17 cellular contexts compared by ENCODE assay signal in the genomic region with DNA sequence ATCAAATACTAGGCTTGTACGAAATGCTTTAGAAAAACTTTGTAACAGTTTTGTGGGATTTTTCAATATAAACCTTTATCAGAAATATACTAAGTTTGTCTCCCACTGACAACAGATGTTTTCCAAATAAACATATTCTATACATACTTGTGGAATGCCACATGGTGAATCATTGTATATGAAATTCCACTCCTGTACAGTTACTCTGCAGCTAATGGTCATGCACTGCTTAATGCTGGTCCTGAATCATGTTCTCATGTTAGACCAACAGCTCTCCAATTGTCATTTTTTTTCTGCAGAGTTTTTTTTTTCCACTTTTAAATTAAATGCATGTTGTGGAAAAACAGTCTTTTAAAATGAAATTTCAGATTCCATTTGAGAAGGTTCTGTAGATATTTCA.
A peak's percentile ranks its signal among the peaks of the same experiment; 100 is the strongest.
DNase-seq lines count a peak whose midpoint lies in the region; ATAC-seq and TF ChIP-seq lines count a peak whose summit lies in the region.
"Had no signal": no experiment of that assay in that cellular context is flagged by ENCODE, and none has a peak within 500 bp of the region (broad histone marks: within the 10 kb centered on the region; RNA-seq: fewer than 3 reads in every experiment).

No MANE protein-coding gene starts in this region.

- WGBS in SK-N-SH (ENCODE audit: low lambda C conversion rate) = 59% methylated on average over 1 of the region's 1 CpG

- H2AFZ ChIP-seq in SK-N-SH (ENCODE audit: low read depth) (no peak overlapping the region), fibroblast of lung (ENCODE audit: low read length) (no peak overlapping the region)

- H3K9me3 ChIP-seq in SK-N-SH (no peaks in the 10 kb centered on the region), fibroblast of lung (ENCODE audit: control insufficient read depth, insufficient read depth, low read depth, low read length) (no peaks in the 10 kb centered on the region)
- H3K9me3 ChIP-seq: right lobe of liver, thyroid gland had no signal

- H3K27ac ChIP-seq in SK-N-SH (ENCODE audit: low read depth in 2 of 2, low read length in 1 of 2) (no peak overlapping the region), fibroblast of lung (ENCODE audit: insufficient read depth, low read length) (no peak overlapping the region)
- H3K27ac ChIP-seq: cardiac muscle cell, right lobe of liver, thyroid gland had no signal

- H3F3A ChIP-seq in SK-N-SH (replicated peaks; ENCODE audit: insufficient read depth) = no peaks in the 10 kb centered on the region

- CTCF ChIA-PET in SK-N-SH (lab: Yijun Ruan, JAX) = no interaction called here

- H3K9ac ChIP-seq in SK-N-SH = no peak overlapping the region
- H3K9ac ChIP-seq in fibroblast of lung (ENCODE audit: insufficient read depth, low read length) = no peak overlapping the region

- H3K4me3 ChIP-seq in SK-N-SH (ENCODE audit: low read depth in 2 of 2, low read length in 1 of 2) = no peak overlapping the region
- no peak overlapping the region for H3K4me3 ChIP-seq in fibroblast of lung (replicated peaks in 1 of 4; ENCODE audit: control extremely low read depth in 1 of 4, insufficient read depth in 1 of 4, low read depth in 3 of 4, low read length in 4 of 4)
- H3K4me3 ChIP-seq: cardiac muscle cell, lung, right lobe of liver, thyroid gland had no signal

- H3K79me2 ChIP-seq in SK-N-SH (ENCODE audit: insufficient read depth) (no peaks in the 10 kb centered on the region), fibroblast of lung (ENCODE audit: control insufficient read depth, insufficient read depth, low read length) (no peaks in the 10 kb centered on the region)

- TF ChIP-seq RAD21 in SK-N-SH (IDR thresholded peaks at IDR 0.05; ENCODE audit: low read length) = no peak

- no peak for ATAC-seq in GM19467 (IDR thresholded peaks at IDR 0.05; ENCODE audit: unreplicated experiment)
- ATAC-seq in HG03460 (IDR thresholded peaks at IDR 0.05; ENCODE audit: unreplicated experiment) = no peak
- ATAC-seq: activated CD4-positive, alpha-beta T cell treated with anti-CD3 and anti-CD28 coated beads for 36 hours; activated CD8-positive, alpha-beta memory T cell treated with anti-CD3 and anti-CD28 coated beads, Interleukin-2, amount 10 ng/mL, durations not matched to agents 7 days and 5 days; right lobe of liver; stimulated activated naive B cell treated with anti-CD40 and anti-IgM and Interleukin-4, amounts not matched to agents 10 μg/mL and 1 μg/mL and 100 μg/mL, for 72 hours had no signal

- H3K27me3 ChIP-seq in SK-N-SH (ENCODE audit: insufficient read depth) = no peaks in the 10 kb centered on the region; the same call in 1 of the 2 replicates
- no peaks in the 10 kb centered on the region for H3K27me3 ChIP-seq in fibroblast of lung (ENCODE audit: control insufficient read depth, insufficient read depth, low read length)
- H3K27me3 ChIP-seq: cardiac muscle cell, right lobe of liver, thyroid gland had no signal

- H3K4me1 ChIP-seq in SK-N-SH (ENCODE audit: control insufficient read depth in 1 of 2, insufficient read depth in 2 of 2, low read depth in 1 of 2, low read length in 1 of 2) (no peaks in the 10 kb centered on the region), fibroblast of lung (ENCODE audit: control insufficient read depth, extremely low read depth, insufficient read depth, low read length) (no peaks in the 10 kb centered on the region)
- H3K4me1 ChIP-seq: right lobe of liver, thyroid gland had no signal

- POLR2A ChIA-PET in SK-N-SH (lab: Yijun Ruan, JAX) = no interaction called here

- TF ChIP-seq EP300 in SK-N-SH (IDR thresholded peaks at IDR 0.05; ENCODE audit: borderline replicate concordance in 1 of 2, low read depth in 1 of 2, low read length in 1 of 2) = no peak

- TF ChIP-seq CTCF in SK-N-SH (IDR thresholded peaks at IDR 0.05) (no peak), fibroblast of lung (conservative IDR thresholded peaks at IDR 0.05 in 1 of 2, IDR thresholded peaks at IDR 0.05 in 1 of 2; ENCODE audit: low read depth in 1 of 2, low read length in 2 of 2) (no peak)

- no peak overlapping the region for H3K4me2 ChIP-seq in SK-N-SH
- H3K4me2 ChIP-seq in fibroblast of lung (ENCODE audit: extremely low read depth, insufficient read depth, low read length) = no peak overlapping the region

- H3K36me3 ChIP-seq in SK-N-SH (replicated peaks in 1 of 2; ENCODE audit: control insufficient read depth in 1 of 2, insufficient read depth in 2 of 2, low read length in 1 of 2) = no peaks in the 10 kb centered on the region
- no peaks in the 10 kb centered on the region for H3K36me3 ChIP-seq in fibroblast of lung (ENCODE audit: control insufficient read depth, insufficient read depth, low read length)
- H3K36me3 ChIP-seq: cardiac muscle cell, right lobe of liver, thyroid gland had no signal

- DNase-seq in HS-5 (ENCODE audit: low read depth) (peak; percentile 73), SK-N-SH (no peak), fibroblast of lung (ENCODE audit: low read depth in 2 of 2) (peak; percentile 22 to 51), renal cortical epithelial cell (ENCODE audit: low read depth) (peak; percentile 11)
- DNase-seq in stimulated activated CD8-positive, alpha-beta memory T cell treated with anti-CD3 and anti-CD28 coated beads, Interleukin-4, amount 100 ng/mL, for 48 hours = no peak
- DNase-seq: activated CD4-positive, alpha-beta T cell treated with anti-CD3 and anti-CD28 coated beads for 36 hours; activated CD8-positive, alpha-beta memory T cell treated with anti-CD3 and anti-CD28 coated beads, Interleukin-2, amount 10 ng/mL, durations not matched to agents 7 days and 5 days; activated naive CD8-positive, alpha-beta T cell treated with anti-CD3 and anti-CD28 coated beads, Interleukin-2, amount 10 ng/mL, durations not matched to agents 7 days and 5 days; NCI-H146; NCI-H774; right lobe of liver; stimulated activated naive B cell treated with anti-CD40 and anti-IgM and Interleukin-4, amounts not matched to agents 10 μg/mL and 1 μg/mL and 100 μg/mL, for 72 hours; thyroid gland had no signal

- no peaks in the 10 kb centered on the region for H4K20me1 ChIP-seq in SK-N-SH (ENCODE audit: insufficient read depth)
- no peaks in the 10 kb centered on the region for H4K20me1 ChIP-seq in fibroblast of lung (ENCODE audit: control insufficient read depth, extremely low read depth, insufficient read depth, low read length)

- H3K9me2 ChIP-seq in SK-N-SH = no peaks in the 10 kb centered on the region

TF ChIP-seq in SK-N-SH, 30 proteins besides CTCF, POLR2A, EP300 and RAD21:
- peak; percentile 11; the same call in 1 of the 2 replicates for TF ChIP-seq FOSL2 (IDR thresholded peaks at IDR 0.05; ENCODE audit: borderline replicate concordance, low read depth)
- no peak for TF ChIP-seq CHD2 (IDR thresholded peaks at IDR 0.05; ENCODE audit: low read length, partially characterized antibody)
- no peak for TF ChIP-seq EZH2phosphoT487 (IDR thresholded peaks at IDR 0.05; ENCODE audit: borderline replicate concordance, low read depth)
- no peak for TF ChIP-seq NFIC (IDR thresholded peaks at IDR 0.05; ENCODE audit: borderline replicate concordance)
- 0 out of 2 replicates have a peak, but pooled peaks have one; percentile 15 for TF ChIP-seq TCF12 (IDR thresholded peaks at IDR 0.05)

Comparison
In these comparisons a context has a peak if more than half of its experiments do, and no peak if none do; other contexts are left out.
1. DNase-seq: peak in HS-5 (single experiment), fibroblast of lung (2 of 2) and renal cortical epithelial cell (single experiment); none in SK-N-SH (single experiment) and stimulated activated CD8-positive, alpha-beta memory T cell treated with anti-CD3 and anti-CD28 coated beads, Interleukin-4, amount 100 ng/mL, for 48 hours (single experiment).